14 cellular contexts compared by ENCODE assay signal in the genomic region with DNA sequence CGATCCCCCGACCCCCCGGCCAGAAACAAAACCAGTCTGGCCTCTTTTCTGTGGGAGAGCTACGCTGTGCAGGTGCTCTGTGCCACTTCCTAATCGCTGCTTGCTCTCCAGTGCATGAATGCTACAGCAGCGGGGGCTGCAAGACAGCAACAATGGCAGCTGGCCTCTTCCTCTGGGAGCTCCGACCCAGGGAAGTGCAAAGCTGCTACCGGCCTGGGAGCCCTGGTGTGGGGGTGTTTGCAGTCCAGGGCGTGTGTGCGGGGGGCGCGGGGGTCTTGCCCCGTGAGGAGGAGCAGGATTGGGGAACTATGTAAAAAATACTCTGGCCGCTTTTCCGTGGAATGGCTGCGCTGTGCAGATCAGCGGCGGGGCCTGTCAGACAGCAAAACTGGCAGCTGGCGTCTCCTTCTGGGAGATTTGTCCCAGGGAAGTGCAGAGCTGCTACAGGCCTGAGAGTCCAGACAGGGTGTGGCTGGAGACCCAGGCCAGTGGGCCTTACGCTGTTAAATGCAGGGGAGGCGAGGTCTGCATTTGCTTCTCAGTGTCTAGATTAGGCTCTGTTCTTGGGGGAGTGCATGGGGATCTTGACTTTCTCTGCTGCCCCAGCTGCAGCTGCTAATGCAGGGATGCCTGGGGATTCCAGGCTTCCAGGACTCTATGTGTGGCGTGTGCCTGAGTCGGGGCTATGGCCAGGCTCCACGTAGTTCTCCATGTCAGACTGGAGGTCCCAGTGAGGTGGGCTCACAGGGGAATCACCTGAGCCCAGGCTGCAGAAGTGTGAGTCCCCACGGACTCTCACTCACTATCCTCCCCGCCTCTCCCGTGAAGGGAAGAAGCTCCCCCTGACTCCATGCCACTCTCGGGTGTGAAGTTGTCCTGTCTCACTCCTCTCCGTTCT.
DNase-seq lines count a peak whose midpoint lies in the region; ATAC-seq, FAIRE-seq and TF ChIP-seq lines count a peak whose summit lies in the region.
"Had no signal": no experiment of that assay in that cellular context is flagged by ENCODE, and none has a peak within 500 bp of the region (broad histone marks: within the 10 kb centered on the region; RNA-seq: fewer than 3 reads in every experiment).

No MANE protein-coding gene starts in this region.

- no peak for FAIRE-seq in GM19239 (lab: Jason Lieb, UNC)
- FAIRE-seq: endothelial cell of umbilical vein, H54 had no signal

- H3K36me3 ChIP-seq in trophoblast cell (ENCODE audit: control insufficient read depth in 1 of 2, insufficient read depth in 2 of 2, low read length in 2 of 2) (no peaks in the 10 kb centered on the region), tibial nerve (no peaks in the 10 kb centered on the region)
- H3K36me3 ChIP-seq: vagina had no signal

- no peak overlapping the region for H3K18ac ChIP-seq in trophoblast cell (ENCODE audit: low read length)

- no peak overlapping the region for H2BK120ac ChIP-seq in trophoblast cell (ENCODE audit: insufficient read depth, low read length, poor library complexity)

- H2AK5ac ChIP-seq in trophoblast cell (ENCODE audit: low read length), result no peak overlapping the region

- no peak overlapping the region for H3K4ac ChIP-seq in trophoblast cell (ENCODE audit: low read depth, low read length)

- no peak overlapping the region for H4K12ac ChIP-seq in trophoblast cell (ENCODE audit: low read depth, low read length)

- peak overlapping the region; percentile 42 for H3K14ac ChIP-seq in trophoblast cell (ENCODE audit: low read length)

- no peak overlapping the region for H2AFZ ChIP-seq in trophoblast cell (ENCODE audit: insufficient read depth, low read length, poor library complexity)

- TF ChIP-seq POLR2A in tibial nerve (IDR thresholded peaks at IDR 0.05), result no peak

- H3K27me3 ChIP-seq in foreskin keratinocyte (no peaks in the 10 kb centered on the region), trophoblast cell (ENCODE audit: insufficient read depth, low read length) (no peaks in the 10 kb centered on the region), tibial nerve (no peaks in the 10 kb centered on the region)
- H3K27me3 ChIP-seq: vagina had no signal

- peaks cover 4% of the 10 kb centered on the region for H3K79me1 ChIP-seq in trophoblast cell (ENCODE audit: low read length)

- no peak overlapping the region for H4K91ac ChIP-seq in trophoblast cell (ENCODE audit: low read depth, low read length)

- H3K79me2 ChIP-seq in trophoblast cell (ENCODE audit: control insufficient read depth, insufficient read depth, low read length, poor library complexity), result peaks cover 2% of the 10 kb centered on the region

- no peak overlapping the region for H3K27ac ChIP-seq in foreskin keratinocyte
- peak overlapping the region; percentile 27 for H3K27ac ChIP-seq in trophoblast cell (ENCODE audit: low read depth, low read length)
- no peak overlapping the region for H3K27ac ChIP-seq in substantia nigra (ENCODE audit: low read depth, low read length, poor library complexity, severe bottlenecking)
- H3K27ac ChIP-seq in tibial nerve, result no peak overlapping the region
- H3K27ac ChIP-seq: HL-60, vagina had no signal

- H3K9me3 ChIP-seq in trophoblast cell (ENCODE audit: insufficient read depth, low read depth, low read length), result no peaks in the 10 kb centered on the region
- H3K9me3 ChIP-seq in tibial nerve, result peaks cover 0 to 10% (median 0%) of the 10 kb centered on the region in 4 donors
- H3K9me3 ChIP-seq: vagina had no signal

- peak overlapping the region; percentile 22 for H3K4me2 ChIP-seq in trophoblast cell (ENCODE audit: low read length)

- DNase-seq in D341Med (ENCODE audit: low spot score) (peak; percentile 31), NCI-H146 treated with DMSO at 0.1 percent for 48 hours (lab: John Stamatoyannopoulos, UW; ENCODE audit: unreplicated experiment) (peak; percentile 74), foreskin keratinocyte (no peak), trophoblast cell (no peak), AML-193 (lab: John Stamatoyannopoulos, UW) (no peak), substantia nigra (lab: John Stamatoyannopoulos, UW) (no peak), GM19239 (ENCODE audit: insufficient read length, low spot score) (no peak), tibial nerve (ENCODE audit: low spot score in 2 of 2) (no peak)
- DNase-seq: activated CD4-positive, CD25-positive, alpha-beta regulatory T cell treated with anti-CD3 and anti-CD28 coated beads, Interleukin-2, amount 50 U/mL, for 72 hours; NCI-H2029 had no signal

- no peak overlapping the region for H3K9ac ChIP-seq in trophoblast cell (ENCODE audit: low read length)

- no peaks in the 10 kb centered on the region for H3K4me1 ChIP-seq in foreskin keratinocyte
- peaks cover 6 to 15% of the 10 kb centered on the region in 2 experiments for H3K4me1 ChIP-seq in trophoblast cell (ENCODE audit: control insufficient read depth in 1 of 2, insufficient read depth in 2 of 2, low read length in 2 of 2)
- H3K4me1 ChIP-seq in tibial nerve, result peaks cover 0 to 6% (median 0%) of the 10 kb centered on the region in 4 donors
- H3K4me1 ChIP-seq: vagina had no signal

- H3K4me3 ChIP-seq in trophoblast cell (ENCODE audit: low read depth, low read length), result no peak overlapping the region
- no peak overlapping the region for H3K4me3 ChIP-seq in tibial nerve
- H3K4me3 ChIP-seq: vagina had no signal

- no peak overlapping the region for H2BK12ac ChIP-seq in trophoblast cell (ENCODE audit: low read length)

- no peak overlapping the region for H4K8ac ChIP-seq in trophoblast cell (ENCODE audit: low read depth, low read length)

- TF ChIP-seq CTCF in foreskin keratinocyte (conservative IDR thresholded peaks at IDR 0.05) (no peak), tibial nerve (IDR thresholded peaks at IDR 0.05) (no peak)

- peak overlapping the region; percentile 18 for H2BK5ac ChIP-seq in trophoblast cell (ENCODE audit: low read depth, low read length, poor library complexity)

- H3K23ac ChIP-seq in trophoblast cell (ENCODE audit: low read length), result no peak overlapping the region

- ATAC-seq in foreskin keratinocyte, result peak; percentile 29

- no peak for TF ChIP-seq EP300 in tibial nerve (IDR thresholded peaks at IDR 0.05)

- no CpG with 5 or more reads among the region's 29 CpGs for WGBS in trophoblast cell (ENCODE audit: extremely low coverage, insufficient coverage, insufficient read length)
- WGBS in tibial nerve, 2 donors, result 70 to 79% methylated on average over 26 to 29 of the region's 29 CpGs

Comparison
In these comparisons a context has a peak if more than half of its experiments do, and no peak if none do; other contexts are left out.
1. DNase-seq: peak in D341Med (single experiment) and NCI-H146 treated with DMSO at 0.1 percent for 48 hours (single experiment); none in foreskin keratinocyte (0 of 2), trophoblast cell (0 of 2), AML-193 (0 of 2), substantia nigra (0 of 49), GM19239 (single experiment) and tibial nerve (0 of 2).